Comparison of ENCODE assay signal across 2 cellular contexts in the genomic region with DNA sequence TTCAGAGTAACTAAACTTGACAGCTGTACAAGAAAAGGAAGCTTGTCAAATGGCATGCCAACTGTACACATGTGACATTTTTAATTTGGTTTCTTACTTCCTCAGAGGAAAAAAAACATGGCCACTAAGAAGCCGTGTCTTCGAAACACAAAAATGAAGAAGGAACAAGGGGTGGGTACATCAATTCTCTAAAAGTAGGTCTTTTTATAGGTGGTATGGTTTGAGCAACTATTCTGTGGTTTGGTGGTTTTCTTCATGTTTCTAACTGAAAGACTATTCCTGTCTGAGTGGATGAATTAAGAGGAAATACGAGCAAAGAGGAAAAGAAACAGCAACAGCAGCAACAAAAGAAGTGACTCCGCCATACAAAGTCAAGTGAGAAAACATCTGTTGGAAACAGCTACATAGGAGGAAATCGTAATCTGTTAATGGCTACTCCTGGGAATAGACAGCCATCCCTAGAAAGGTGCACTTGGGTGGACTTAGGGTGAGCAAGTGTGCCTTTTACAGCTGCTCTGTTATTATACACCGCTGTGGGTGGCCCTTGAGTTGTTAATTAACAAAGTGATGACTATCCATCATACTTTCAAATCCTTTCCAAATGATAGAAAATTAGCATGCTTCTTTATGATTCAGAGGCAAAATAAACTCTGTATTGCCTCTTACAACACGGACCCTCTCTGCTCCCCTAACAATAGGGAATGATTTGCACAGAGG.
TF ChIP-seq lines count a peak whose summit lies in the region.

No MANE protein-coding gene starts in this region.

TF ChIP-seq in liver, 16 proteins besides CTCF, POLR2A, EP300 and RAD21:
- TF ChIP-seq ATF3 (IDR thresholded peaks at IDR 0.05) (no peak), YY1 (IDR thresholded peaks at IDR 0.05) (peak; percentile 23)

TF ChIP-seq in HepG2, 621 proteins besides CTCF, POLR2A, EP300 and RAD21 (continued from another document):
- TF ChIP-seq, protein P1, sequence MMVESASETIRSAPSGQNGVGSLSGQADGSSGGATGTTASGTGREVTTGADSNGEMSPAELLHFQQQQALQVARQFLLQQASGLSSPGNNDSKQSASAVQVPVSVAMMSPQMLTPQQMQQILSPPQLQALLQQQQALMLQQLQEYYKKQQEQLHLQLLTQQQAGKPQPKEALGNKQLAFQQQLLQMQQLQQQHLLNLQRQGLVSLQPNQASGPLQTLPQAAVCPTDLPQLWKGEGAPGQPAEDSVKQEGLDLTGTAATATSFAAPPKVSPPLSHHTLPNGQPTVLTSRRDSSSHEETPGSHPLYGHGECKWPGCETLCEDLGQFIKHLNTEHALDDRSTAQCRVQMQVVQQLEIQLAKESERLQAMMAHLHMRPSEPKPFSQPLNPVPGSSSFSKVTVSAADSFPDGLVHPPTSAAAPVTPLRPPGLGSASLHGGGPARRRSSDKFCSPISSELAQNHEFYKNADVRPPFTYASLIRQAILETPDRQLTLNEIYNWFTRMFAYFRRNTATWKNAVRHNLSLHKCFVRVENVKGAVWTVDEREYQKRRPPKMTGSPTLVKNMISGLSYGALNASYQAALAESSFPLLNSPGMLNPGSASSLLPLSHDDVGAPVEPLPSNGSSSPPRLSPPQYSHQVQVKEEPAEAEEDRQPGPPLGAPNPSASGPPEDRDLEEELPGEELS (CRISPR knock-in tag; IDR thresholded peaks at IDR 0.05): no peak
- TF ChIP-seq ZNF17 (CRISPR knock-in tag; IDR thresholded peaks at IDR 0.05) (no peak), SP1 (IDR thresholded peaks at IDR 0.05) (no peak), SP1 (CRISPR knock-in tag; IDR thresholded peaks at IDR 0.05) (no peak), NBN (conservative IDR thresholded peaks at IDR 0.05) (no peak), SOX5 (CRISPR knock-in tag; IDR thresholded peaks at IDR 0.05; ENCODE audit: borderline replicate concordance) (no peak), NAIF1 (CRISPR knock-in tag; IDR thresholded peaks at IDR 0.05; ENCODE audit: borderline replicate concordance) (no peak), ZSCAN25 (CRISPR knock-in tag; IDR thresholded peaks at IDR 0.05) (no peak), GFI1 (CRISPR knock-in tag; IDR thresholded peaks at IDR 0.05; ENCODE audit: borderline replicate concordance) (no peak), HMG20B (CRISPR knock-in tag; conservative IDR thresholded peaks at IDR 0.05) (no peak), NR2F1 (CRISPR knock-in tag; IDR thresholded peaks at IDR 0.05) (no peak), SAP130 (CRISPR knock-in tag; IDR thresholded peaks at IDR 0.05; ENCODE audit: low read depth) (no peak), MXD4 (CRISPR knock-in tag; IDR thresholded peaks at IDR 0.05) (no peak), ZNF251 (CRISPR knock-in tag; IDR thresholded peaks at IDR 0.05) (no peak)
- TF ChIP-seq, protein P2, sequence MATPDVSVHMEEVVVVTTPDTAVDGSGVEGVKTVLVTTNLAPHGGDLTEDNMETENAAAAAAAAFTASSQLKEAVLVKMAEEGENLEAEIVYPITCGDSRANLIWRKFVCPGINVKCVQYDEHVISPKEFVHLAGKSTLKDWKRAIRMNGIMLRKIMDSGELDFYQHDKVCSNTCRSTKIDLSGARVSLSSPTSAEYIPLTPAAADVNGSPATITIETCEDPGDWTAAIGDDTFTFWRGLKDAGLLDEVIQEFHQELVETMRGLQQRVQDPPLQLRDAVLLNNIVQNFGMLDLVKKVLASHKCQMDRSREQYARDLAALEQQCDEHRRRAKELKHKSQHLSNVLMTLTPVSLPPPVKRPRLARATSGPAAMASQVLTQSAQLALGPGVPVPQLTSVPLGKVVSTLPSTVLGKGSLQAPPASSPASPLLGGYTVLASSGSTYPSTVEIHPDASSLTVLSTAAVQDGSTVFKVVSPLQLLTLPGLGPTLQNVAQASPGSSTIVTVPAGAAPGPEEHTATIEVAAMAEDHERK (CRISPR knock-in tag; IDR thresholded peaks at IDR 0.05; ENCODE audit: low read depth): no peak
- TF ChIP-seq, protein P3, sequence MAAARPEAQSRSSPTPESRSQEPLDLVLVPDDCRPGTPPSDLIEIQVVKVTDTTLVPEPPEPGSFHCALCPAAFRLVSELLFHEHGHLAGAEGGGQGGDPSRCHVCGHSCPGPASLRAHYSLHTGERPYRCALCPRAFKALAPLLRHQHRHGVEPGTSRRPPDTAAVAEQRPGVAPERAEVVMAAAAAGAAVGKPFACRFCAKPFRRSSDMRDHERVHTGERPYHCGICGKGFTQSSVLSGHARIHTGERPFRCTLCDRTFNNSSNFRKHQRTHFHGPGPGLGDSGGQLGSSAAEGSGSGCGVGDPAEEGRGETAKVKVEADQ (CRISPR knock-in tag; IDR thresholded peaks at IDR 0.05; ENCODE audit: borderline replicate concordance): no peak
- TF ChIP-seq, protein P4, sequence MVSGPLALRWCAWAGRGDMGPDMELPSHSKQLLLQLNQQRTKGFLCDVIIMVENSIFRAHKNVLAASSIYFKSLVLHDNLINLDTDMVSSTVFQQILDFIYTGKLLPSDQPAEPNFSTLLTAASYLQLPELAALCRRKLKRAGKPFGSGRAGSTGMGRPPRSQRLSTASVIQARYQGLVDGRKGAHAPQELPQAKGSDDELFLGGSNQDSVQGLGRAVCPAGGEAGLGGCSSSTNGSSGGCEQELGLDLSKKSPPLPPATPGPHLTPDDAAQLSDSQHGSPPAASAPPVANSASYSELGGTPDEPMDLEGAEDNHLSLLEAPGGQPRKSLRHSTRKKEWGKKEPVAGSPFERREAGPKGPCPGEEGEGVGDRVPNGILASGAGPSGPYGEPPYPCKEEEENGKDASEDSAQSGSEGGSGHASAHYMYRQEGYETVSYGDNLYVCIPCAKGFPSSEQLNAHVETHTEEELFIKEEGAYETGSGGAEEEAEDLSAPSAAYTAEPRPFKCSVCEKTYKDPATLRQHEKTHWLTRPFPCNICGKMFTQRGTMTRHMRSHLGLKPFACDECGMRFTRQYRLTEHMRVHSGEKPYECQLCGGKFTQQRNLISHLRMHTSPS (CRISPR knock-in tag; IDR thresholded peaks at IDR 0.05; ENCODE audit: low read depth): no peak
- TF ChIP-seq, protein P5, sequence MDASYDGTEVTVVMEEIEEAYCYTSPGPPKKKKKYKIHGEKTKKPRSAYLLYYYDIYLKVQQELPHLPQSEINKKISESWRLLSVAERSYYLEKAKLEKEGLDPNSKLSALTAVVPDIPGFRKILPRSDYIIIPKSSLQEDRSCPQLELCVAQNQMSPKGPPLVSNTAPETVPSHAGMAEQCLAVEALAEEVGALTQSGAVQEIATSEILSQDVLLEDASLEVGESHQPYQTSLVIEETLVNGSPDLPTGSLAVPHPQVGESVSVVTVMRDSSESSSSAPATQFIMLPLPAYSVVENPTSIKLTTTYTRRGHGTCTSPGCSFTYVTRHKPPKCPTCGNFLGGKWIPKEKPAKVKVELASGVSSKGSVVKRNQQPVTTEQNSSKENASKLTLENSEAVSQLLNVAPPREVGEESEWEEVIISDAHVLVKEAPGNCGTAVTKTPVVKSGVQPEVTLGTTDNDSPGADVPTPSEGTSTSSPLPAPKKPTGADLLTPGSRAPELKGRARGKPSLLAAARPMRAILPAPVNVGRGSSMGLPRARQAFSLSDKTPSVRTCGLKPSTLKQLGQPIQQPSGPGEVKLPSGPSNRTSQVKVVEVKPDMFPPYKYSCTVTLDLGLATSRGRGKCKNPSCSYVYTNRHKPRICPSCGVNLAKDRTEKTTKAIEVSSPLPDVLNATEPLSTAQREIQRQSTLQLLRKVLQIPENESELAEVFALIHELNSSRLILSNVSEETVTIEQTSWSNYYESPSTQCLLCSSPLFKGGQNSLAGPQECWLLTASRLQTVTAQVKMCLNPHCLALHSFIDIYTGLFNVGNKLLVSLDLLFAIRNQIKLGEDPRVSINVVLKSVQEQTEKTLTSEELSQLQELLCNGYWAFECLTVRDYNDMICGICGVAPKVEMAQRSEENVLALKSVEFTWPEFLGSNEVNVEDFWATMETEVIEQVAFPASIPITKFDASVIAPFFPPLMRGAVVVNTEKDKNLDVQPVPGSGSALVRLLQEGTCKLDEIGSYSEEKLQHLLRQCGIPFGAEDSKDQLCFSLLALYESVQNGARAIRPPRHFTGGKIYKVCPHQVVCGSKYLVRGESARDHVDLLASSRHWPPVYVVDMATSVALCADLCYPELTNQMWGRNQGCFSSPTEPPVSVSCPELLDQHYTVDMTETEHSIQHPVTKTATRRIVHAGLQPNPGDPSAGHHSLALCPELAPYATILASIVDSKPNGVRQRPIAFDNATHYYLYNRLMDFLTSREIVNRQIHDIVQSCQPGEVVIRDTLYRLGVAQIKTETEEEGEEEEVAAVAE (CRISPR knock-in tag; IDR thresholded peaks at IDR 0.05; ENCODE audit: borderline replicate concordance): no peak
